ENCODE assay signal across 10 cellular contexts in genomic region chr7:22582860-22583640, GRCh38.
DNase-seq lines count a peak whose midpoint lies in the region; ATAC-seq, FAIRE-seq and TF ChIP-seq lines count a peak whose summit lies in the region.
"Had no signal": no experiment of that assay in that cellular context is flagged by ENCODE, and none has a peak within 500 bp of the region (broad histone marks: within the 10 kb centered on the region; RNA-seq: fewer than 3 reads in every experiment).

No MANE protein-coding gene starts in this region.

- H3K27ac ChIP-seq in A549, result peak overlapping the region; percentile 46 to 72

- H3K27ac Mint-ChIP-seq in activated T-helper 1 cell treated with anti-CD3 and anti-CD28 coated beads, Interleukin-12 subunit alpha, Interleukin-12 subunit beta, Interleukin-2, Interleukin-4 antibody, amounts not matched to agents 30 ng/mL and 10 ng/mL and 1 ng/mL, durations not matched to agents 14 hours and 24 hours and 36 hours, result no peak overlapping the region
- H3K27ac Mint-ChIP-seq: CD4-positive, CD25-positive, alpha-beta regulatory T cell had no signal

- peaks cover 28% of the 10 kb centered on the region for H3K4me1 ChIP-seq in A549

- no peak for TF ChIP-seq POLR2A in A549 (IDR thresholded peaks at IDR 0.05; ENCODE audit: low read length)

- in situ Hi-C loops in astrocyte of the spinal cord (cut with HindIII; ENCODE audit: low sequenced_read_pairs), result no loop called here

- H3K9me3 Mint-ChIP-seq in activated T-helper 1 cell treated with anti-CD3 and anti-CD28 coated beads, Interleukin-12 subunit alpha, Interleukin-12 subunit beta, Interleukin-2, Interleukin-4 antibody, amounts not matched to agents 30 ng/mL and 10 ng/mL and 1 ng/mL, durations not matched to agents 14 hours and 24 hours and 36 hours, result peaks cover 6% of the 10 kb centered on the region

- H3K4me3 ChIP-seq in A549 (no peak overlapping the region), astrocyte of the spinal cord (ENCODE audit: low read depth, low read length) (no peak overlapping the region)

- H3K4me3 Mint-ChIP-seq in activated T-helper 1 cell treated with anti-CD3 and anti-CD28 coated beads, Interleukin-12 subunit alpha, Interleukin-12 subunit beta, Interleukin-2, Interleukin-4 antibody, amounts not matched to agents 30 ng/mL and 10 ng/mL and 1 ng/mL, durations not matched to agents 14 hours and 24 hours and 36 hours, result no peak overlapping the region
- H3K4me3 Mint-ChIP-seq: CD4-positive, CD25-positive, alpha-beta regulatory T cell had no signal

- 42% methylated on average over 7 of the region's 7 CpGs for WGBS in A549 (ENCODE audit: missing lambda C conversion rate)

- H3K9me3 ChIP-seq in A549, result no peaks in the 10 kb centered on the region

- CTCF ChIA-PET in A549 (lab: Yijun Ruan, JAX), result interaction anchor here (1.0 to 4.7 kb wide), 4 partner anchors 23 to 149 kb away, joined by 3 to 29 read pairs (median 6); no protein-coding TSS in a partner anchor

- ATAC-seq in A549, result peak; percentile 86 to 90
- no peak for ATAC-seq in GM21723 (IDR thresholded peaks at IDR 0.05; ENCODE audit: unreplicated experiment)
- no peak for ATAC-seq in HG03571 (IDR thresholded peaks at IDR 0.05; ENCODE audit: unreplicated experiment)
- ATAC-seq: sciatic nerve had no signal

- DNase-seq in A549 (ENCODE audit: low read depth in 1 of 2, low spot score in 1 of 2) (peak; percentile 48 to 86), HS-5 (ENCODE audit: low read depth) (peak; percentile 95), astrocyte of the spinal cord (ENCODE audit: low read depth, low spot score) (peak; percentile 85), islet precursor cell (peak; percentile 93), T-helper 2 cell (no peak)
- no peak for DNase-seq in activated T-helper 1 cell treated with anti-CD3 and anti-CD28 coated beads, Interleukin-12 subunit alpha, Interleukin-12 subunit beta, Interleukin-2, Interleukin-4 antibody, amounts not matched to agents 30 ng/mL and 10 ng/mL and 1 ng/mL, durations not matched to agents 14 hours and 24 hours and 36 hours (ENCODE audit: low spot score)
- DNase-seq: CD4-positive, CD25-positive, alpha-beta regulatory T cell had no signal

- H3K4me2 ChIP-seq in A549, result peak overlapping the region; percentile 46

- TF ChIP-seq CTCF in A549 (IDR thresholded peaks at IDR 0.05) (no peak), astrocyte of the spinal cord (IDR thresholded peaks at IDR 0.05; ENCODE audit: low read depth, low read length) (no peak)

- intact Hi-C loops in activated T-helper 1 cell treated with anti-CD3 and anti-CD28 coated beads, Interleukin-12 subunit alpha, Interleukin-12 subunit beta, Interleukin-2, Interleukin-4 antibody, amounts not matched to agents 30 ng/mL and 10 ng/mL and 1 ng/mL, durations not matched to agents 14 hours and 24 hours and 36 hours (cut with micrococcal nuclease), result no loop called here

- POLR2A ChIA-PET in A549 (lab: Yijun Ruan, JAX), result no interaction called here

- H3K4me1 Mint-ChIP-seq in activated T-helper 1 cell treated with anti-CD3 and anti-CD28 coated beads, Interleukin-12 subunit alpha, Interleukin-12 subunit beta, Interleukin-2, Interleukin-4 antibody, amounts not matched to agents 30 ng/mL and 10 ng/mL and 1 ng/mL, durations not matched to agents 14 hours and 24 hours and 36 hours (ENCODE audit: low read depth), result peaks cover 18% of the 10 kb centered on the region

- peaks cover 35% of the 10 kb centered on the region for H3K27me3 Mint-ChIP-seq in activated T-helper 1 cell treated with anti-CD3 and anti-CD28 coated beads, Interleukin-12 subunit alpha, Interleukin-12 subunit beta, Interleukin-2, Interleukin-4 antibody, amounts not matched to agents 30 ng/mL and 10 ng/mL and 1 ng/mL, durations not matched to agents 14 hours and 24 hours and 36 hours (ENCODE audit: insufficient read depth)

- H3K36me3 Mint-ChIP-seq in activated T-helper 1 cell treated with anti-CD3 and anti-CD28 coated beads, Interleukin-12 subunit alpha, Interleukin-12 subunit beta, Interleukin-2, Interleukin-4 antibody, amounts not matched to agents 30 ng/mL and 10 ng/mL and 1 ng/mL, durations not matched to agents 14 hours and 24 hours and 36 hours (ENCODE audit: low read depth), result peaks cover 3% of the 10 kb centered on the region
- H3K36me3 Mint-ChIP-seq: CD4-positive, CD25-positive, alpha-beta regulatory T cell had no signal

- TF ChIP-seq EP300 in A549 (IDR thresholded peaks at IDR 0.05), result no peak

- no peak for TF ChIP-seq RAD21 in A549 (conservative IDR thresholded peaks at IDR 0.05 in 1 of 2, IDR thresholded peaks at IDR 0.05 in 1 of 2)

- FAIRE-seq in A549 (lab: Jason Lieb, UNC), result peak; percentile 77

TF ChIP-seq in A549, 52 proteins besides CTCF, POLR2A, EP300 and RAD21:
- peak; percentile 4 for TF ChIP-seq MAFK (IDR thresholded peaks at IDR 0.05; ENCODE audit: partially characterized antibody)
- TF ChIP-seq SMC3 (IDR thresholded peaks at IDR 0.05), result no peak
- no peak for TF ChIP-seq CBX2 (IDR thresholded peaks at IDR 0.05; ENCODE audit: borderline replicate concordance, low read depth)
- TF ChIP-seq CHD4 (IDR thresholded peaks at IDR 0.05; ENCODE audit: borderline replicate concordance), result no peak
- no peak for TF ChIP-seq ZC3H11A (IDR thresholded peaks at IDR 0.05)
- TF ChIP-seq JUNB (IDR thresholded peaks at IDR 0.05), result no peak
- TF ChIP-seq ELK1 (IDR thresholded peaks at IDR 0.05; ENCODE audit: low read depth, low read length), result no peak
- TF ChIP-seq HMGXB4 (CRISPR knock-in tag; IDR thresholded peaks at IDR 0.05; ENCODE audit: borderline replicate concordance), result no peak
- no peak for TF ChIP-seq CBX8 (IDR thresholded peaks at IDR 0.05)
- TF ChIP-seq KDM5A (IDR thresholded peaks at IDR 0.05), result no peak
- TF ChIP-seq JUN (IDR thresholded peaks at IDR 0.05), result 0 out of 5 replicates have a peak, but pooled peaks of 1 of the 2 experiments have one; percentile 17
- TF ChIP-seq ESRRA (IDR thresholded peaks at IDR 0.05; ENCODE audit: borderline replicate concordance, low read length), result no peak
- TF ChIP-seq RNF2 (IDR thresholded peaks at IDR 0.05; ENCODE audit: borderline replicate concordance, low read depth), result no peak
- no peak for TF ChIP-seq ZNF302 (CRISPR knock-in tag; IDR thresholded peaks at IDR 0.05)
- TF ChIP-seq ZSCAN20 (CRISPR knock-in tag; IDR thresholded peaks at IDR 0.05), result no peak
- TF ChIP-seq EHF (CRISPR knock-in tag; IDR thresholded peaks at IDR 0.05), result no peak
- TF ChIP-seq MAZ (IDR thresholded peaks at IDR 0.05; ENCODE audit: borderline replicate concordance, low read depth, low read length), result no peak
- peak; percentile 58; the same call in 1 of the 2 replicates for TF ChIP-seq NFE2L2 (conservative IDR thresholded peaks at IDR 0.05; ENCODE audit: low read length)
- 0 out of 2 replicates have a peak, but pooled peaks have one; percentile 15 for TF ChIP-seq GATA3 (IDR thresholded peaks at IDR 0.05; ENCODE audit: borderline replicate concordance)
- TF ChIP-seq REST (IDR thresholded peaks at IDR 0.05), result no peak
- TF ChIP-seq FOXS1 (CRISPR knock-in tag; IDR thresholded peaks at IDR 0.05), result no peak
- TF ChIP-seq ZFP36 (IDR thresholded peaks at IDR 0.05; ENCODE audit: borderline replicate concordance, partially characterized antibody), result no peak

Comparison
In these comparisons a context has a peak if more than half of its experiments do, and no peak if none do; other contexts are left out.
1. ATAC-seq: peak in A549 (2 of 2); none in GM21723 (single experiment) and HG03571 (single experiment).
2. DNase-seq: peak in A549 (2 of 2), HS-5 (single experiment), astrocyte of the spinal cord (single experiment) and islet precursor cell (single experiment); none in activated T-helper 1 cell treated with anti-CD3 and anti-CD28 coated beads, Interleukin-12 subunit alpha, Interleukin-12 subunit beta, Interleukin-2, Interleukin-4 antibody, amounts not matched to agents 30 ng/mL and 10 ng/mL and 1 ng/mL, durations not matched to agents 14 hours and 24 hours and 36 hours (single experiment) and T-helper 2 cell (0 of 5).